In genomic region chr19:29943615-29944014, GRCh38 we compare ENCODE assay signal across 9 cellular contexts. TPM values are rescaled to one million over a fixed set of nuclear protein-coding genes. Genes with fewer than 3 reads are reported as not detected.
DNase-seq lines count a peak whose midpoint lies in the region; ATAC-seq and TF ChIP-seq lines count a peak whose summit lies in the region.
"Had no signal": no experiment of that assay in that cellular context is flagged by ENCODE, and none has a peak within 500 bp of the region (broad histone marks: within the 10 kb centered on the region; RNA-seq: fewer than 3 reads in every experiment).

No MANE protein-coding gene starts in this region.

- peaks cover 17% of the 10 kb centered on the region for H3K36me3 Mint-ChIP-seq in activated naive CD4-positive, alpha-beta T cell treated with anti-CD3 and anti-CD28 coated beads for 36 hours (ENCODE audit: low read depth)
- H3K36me3 Mint-ChIP-seq in activated CD4-positive, alpha-beta memory T cell treated with anti-CD3 and anti-CD28 coated beads for 36 hours: peaks cover 11% of the 10 kb centered on the region

- no peak for ATAC-seq in GM21367 (IDR thresholded peaks at IDR 0.05; ENCODE audit: unreplicated experiment)

- no peaks in the 10 kb centered on the region for H3K36me3 ChIP-seq in stomach

- peaks cover 54% of the 10 kb centered on the region for H3K4me1 Mint-ChIP-seq in activated naive CD4-positive, alpha-beta T cell treated with anti-CD3 and anti-CD28 coated beads for 36 hours (ENCODE audit: low read depth)
- H3K4me1 Mint-ChIP-seq in activated CD4-positive, alpha-beta memory T cell treated with anti-CD3 and anti-CD28 coated beads for 36 hours (ENCODE audit: low read depth): peaks cover 53% of the 10 kb centered on the region

- H3K27ac Mint-ChIP-seq in activated naive CD4-positive, alpha-beta T cell treated with anti-CD3 and anti-CD28 coated beads for 36 hours: peak overlapping the region; percentile 90
- H3K27ac Mint-ChIP-seq in activated CD4-positive, alpha-beta memory T cell treated with anti-CD3 and anti-CD28 coated beads for 36 hours: peak overlapping the region; percentile 94

- peaks cover 27 to 64% (median 43%) of the 10 kb centered on the region in 4 donors for H3K4me1 ChIP-seq in stomach

- TF ChIP-seq CTCF in foreskin fibroblast (IDR thresholded peaks at IDR 0.05; ENCODE audit: low read depth, low read length) (no peak), stomach (IDR thresholded peaks at IDR 0.05) (no peak)

- TF ChIP-seq EP300 in stomach (IDR thresholded peaks at IDR 0.05): no peak

- WGBS in stomach, 5 donors: 69 to 81% (median 77%) methylated on average over 8 of the region's 8 CpGs

- H3K4me3 ChIP-seq in foreskin fibroblast (ENCODE audit: low read depth in 1 of 2, low read length in 2 of 2): peak overlapping the region; percentile 91 to 98
- H3K4me3 ChIP-seq in stomach: peak overlapping the region in 2 of 4 donors; percentile 94 to 95

- peaks cover 3% of the 10 kb centered on the region for H3K9me3 Mint-ChIP-seq in activated naive CD4-positive, alpha-beta T cell treated with anti-CD3 and anti-CD28 coated beads for 36 hours
- peaks cover 2% of the 10 kb centered on the region for H3K9me3 Mint-ChIP-seq in activated CD4-positive, alpha-beta memory T cell treated with anti-CD3 and anti-CD28 coated beads for 36 hours

- H3K9me3 ChIP-seq in stomach: no peaks in the 10 kb centered on the region

- peak overlapping the region; percentile 97 for H3K4me3 Mint-ChIP-seq in activated naive CD4-positive, alpha-beta T cell treated with anti-CD3 and anti-CD28 coated beads for 36 hours
- H3K4me3 Mint-ChIP-seq in activated CD4-positive, alpha-beta memory T cell treated with anti-CD3 and anti-CD28 coated beads for 36 hours: peak overlapping the region; percentile 98

- DNase-seq in activated naive CD4-positive, alpha-beta T cell treated with anti-CD3 and anti-CD28 coated beads for 36 hours: no peak
- no peak for DNase-seq in activated naive CD4-positive, alpha-beta T cell (lab: John Stamatoyannopoulos, UW)
- DNase-seq in activated CD4-positive, alpha-beta memory T cell treated with anti-CD3 and anti-CD28 coated beads for 36 hours: no peak
- DNase-seq in foreskin fibroblast (peak in 1 of 2 donors; percentile 49), stomach (no peak), D341Med (ENCODE audit: low spot score) (no peak)
- no peak for DNase-seq in activated effector memory CD4-positive, alpha-beta T cell treated with anti-CD3 and anti-CD28 coated beads, Interleukin-2, amount 50 U/mL, for 16 hours
- DNase-seq: activated CD8-positive, alpha-beta memory T cell treated with anti-CD3 and anti-CD28 coated beads, Interleukin-2, amount 50 U/mL, for 48 hours had no signal

- H3K27ac ChIP-seq in stomach: peak overlapping the region in 3 of 5 donors; percentile 78 to 88 (median 87)

- H3K27me3 Mint-ChIP-seq in activated naive CD4-positive, alpha-beta T cell treated with anti-CD3 and anti-CD28 coated beads for 36 hours (ENCODE audit: low read depth): peaks cover 2% of the 10 kb centered on the region
- H3K27me3 Mint-ChIP-seq in activated CD4-positive, alpha-beta memory T cell treated with anti-CD3 and anti-CD28 coated beads for 36 hours: no peaks in the 10 kb centered on the region

- intact Hi-C loops in activated naive CD4-positive, alpha-beta T cell treated with anti-CD3 and anti-CD28 coated beads for 36 hours (cut with micrococcal nuclease): loop anchor here (1.0 to 10.0 kb wide), 6 partner anchors 9 to 1271 kb away; partner anchors contain the start of gene CCNE1
- intact Hi-C loops in activated CD4-positive, alpha-beta memory T cell treated with anti-CD3 and anti-CD28 coated beads for 36 hours (cut with micrococcal nuclease): loop anchor here (2.0 to 10.0 kb wide), 6 partner anchors 34 to 1271 kb away; partner anchors contain the start of gene POP4
- intact Hi-C loops in stomach (cut with DNase I; ENCODE audit: low total_unique reads): no loop called here

- no peaks in the 10 kb centered on the region for H3K27me3 ChIP-seq in stomach

- TF ChIP-seq POLR2A in stomach (IDR thresholded peaks at IDR 0.05): no peak

- CTCF ChIA-PET in activated naive CD4-positive, alpha-beta T cell treated with anti-CD3 and anti-CD28 coated beads for 36 hours (lab: Charles Lee): no interaction called here
- CTCF ChIA-PET in activated CD4-positive, alpha-beta memory T cell treated with anti-CD3 and anti-CD28 coated beads for 36 hours (lab: Charles Lee): interaction anchor here (1.4 kb wide), 1 partner anchor 22 kb away, joined by 4 read pairs; no protein-coding TSS in a partner anchor

- POLR2A ChIA-PET in activated CD4-positive, alpha-beta memory T cell treated with anti-CD3 and anti-CD28 coated beads for 36 hours (lab: Charles Lee): no interaction called here

RNA-seq across cellular contexts. Expression of gene URI1, which starts 1.6 kb away (rescaled TPM):
- 10 to 100 TPM; 65.9 to 69.8 TPM for total RNA-seq in activated naive CD4-positive, alpha-beta T cell treated with anti-CD3 and anti-CD28 coated beads for 36 hours
- total RNA-seq in activated CD4-positive, alpha-beta memory T cell treated with anti-CD3 and anti-CD28 coated beads for 36 hours: 10 to 100 TPM; 66.9 to 68.5 TPM
- 100 to 1,000 TPM in 1 of 5 donors, 10 to 100 TPM in 4; 20.5 to 122 (median 75.8) TPM for total RNA-seq in stomach
- polyA plus RNA-seq in stomach: 10 to 100 TPM; 19.7 to 41.7 (median 26.5) TPM
